23 cellular contexts compared by ENCODE assay signal in the genomic region with DNA sequence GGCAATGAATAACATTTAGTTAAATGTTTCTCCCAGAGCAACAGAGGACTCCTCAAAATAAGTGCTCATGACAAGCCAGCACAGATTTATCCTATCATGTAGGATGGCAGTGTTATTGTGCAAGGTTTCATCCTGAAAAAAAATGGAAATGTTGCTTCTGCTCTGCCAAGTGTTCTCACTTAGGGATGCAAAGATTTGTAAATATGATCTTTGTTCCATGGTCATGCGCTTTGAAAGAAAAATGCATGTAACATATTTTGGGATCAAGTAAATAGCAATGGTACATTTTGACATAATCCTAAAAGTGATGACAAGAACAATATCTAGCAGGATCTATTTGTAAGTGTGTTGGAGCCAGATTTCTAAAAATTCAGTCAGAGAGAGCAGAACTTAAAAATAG.
"Had no signal": no experiment of that assay in that cellular context is flagged by ENCODE, and none has a peak within 500 bp of the region (broad histone marks: within the 10 kb centered on the region; RNA-seq: fewer than 3 reads in every experiment).

No MANE protein-coding gene starts in this region.

- H3K36me3 ChIP-seq: left ventricle myocardium inferior, ovary, right atrium auricular region, right lobe of liver, stomach, suprapubic skin, thoracic aorta, tibial artery, upper lobe of right lung had no signal

- H3K27me3 ChIP-seq: ovary, right atrium auricular region, right lobe of liver, stomach, suprapubic skin, tibial artery, upper lobe of right lung had no signal

- H3K9me3 ChIP-seq: left ventricle myocardium inferior, mucosa of descending colon, ovary, right atrium auricular region, right lobe of liver, stomach, suprapubic skin, thoracic aorta, tibial artery, upper lobe of right lung had no signal

- H3K27ac ChIP-seq: left ventricle myocardium inferior, ovary, right atrium auricular region, right lobe of liver, stomach, suprapubic skin, thoracic aorta, tibial artery, upper lobe of right lung had no signal

- H3K4me1 ChIP-seq: right lobe of liver, stomach, suprapubic skin, upper lobe of right lung had no signal

- DNase-seq: hypothalamus; immature natural killer cell; islet precursor cell; left ventricle myocardium inferior; mesendoderm; mucosa of descending colon; naive thymus-derived CD4-positive, alpha-beta T cell; ovary; right lobe of liver; stimulated activated CD4-positive, alpha-beta T cell treated with anti-CD3 and anti-CD28 coated beads, Interleukin-1b, Interleukin-23, amount 100 ng/mL, for 48 hours; stimulated activated CD4-positive, alpha-beta T cell treated with anti-CD3 and anti-CD28 coated beads, Interleukin-2, amount 100 ng/mL, for 48 hours; stimulated activated CD4-positive, alpha-beta T cell treated with anti-CD3 and anti-CD28 coated beads, Interleukin-4, amount 100 ng/mL, for 4 hours; stimulated activated CD8-positive, alpha-beta memory T cell treated with anti-CD3 and anti-CD28 coated beads, Interleukin-4, amount 100 ng/mL, for 48 hours; stimulated activated naive CD8-positive, alpha-beta T cell treated with anti-CD3 and anti-CD28 coated beads, Interleukin-15, Interleukin-2, amounts not matched to agents 100 U/mL and 50 U/mL, for 24 hours; stomach; tibial artery; trophoblast cell; upper lobe of right lung had no signal

- H3K4me3 ChIP-seq: left ventricle myocardium inferior, lung, mucosa of descending colon, ovary, right atrium auricular region, right lobe of liver, smooth muscle cell, stomach, suprapubic skin, thoracic aorta, tibial artery, upper lobe of right lung had no signal
